ENCODE assay signal across 11 cellular contexts in genomic region chr13:25292301-25292700, GRCh38. TPM values are rescaled to one million over a fixed set of nuclear protein-coding genes. Genes with fewer than 3 reads are reported as not detected.
DNase-seq lines count a peak whose midpoint lies in the region; ATAC-seq and TF ChIP-seq lines count a peak whose summit lies in the region.
"Had no signal": no experiment of that assay in that cellular context is flagged by ENCODE, and none has a peak within 500 bp of the region (broad histone marks: within the 10 kb centered on the region; RNA-seq: fewer than 3 reads in every experiment).

No MANE protein-coding gene starts in this region.

- peaks cover 4% of the 10 kb centered on the region for H3K4me1 ChIP-seq in smooth muscle cell (ENCODE audit: low read depth)

- DNase-seq in EH (ENCODE audit: low read depth), result peak; percentile 22
- DNase-seq in NB4 (ENCODE audit: low read depth), result peak; percentile 81
- DNase-seq in T-helper 2 cell treated with Interferon-gamma antibody and Interleukin-4, amounts not matched to agents 5 μg/mL and 100 μg/mL, for 36 hours (ENCODE audit: low spot score), result no peak
- peak; percentile 75 for DNase-seq in kidney glomerular epithelial cell (lab: John Stamatoyannopoulos, UW)
- no peak for DNase-seq in smooth muscle cell (lab: John Stamatoyannopoulos, UW; ENCODE audit: unreplicated experiment)
- DNase-seq in SIG-M5 treated with dmso at 0.1 percent for 504 hours (lab: John Stamatoyannopoulos, UW; ENCODE audit: unreplicated experiment), result no peak
- no peak for DNase-seq in Ammon's horn (ENCODE audit: low spot score)
- DNase-seq: spleen, transverse colon had no signal

- no peaks in the 10 kb centered on the region for H3F3A ChIP-seq in smooth muscle cell (ENCODE audit: low read depth)

- no peak overlapping the region for H3K9ac ChIP-seq in smooth muscle cell (ENCODE audit: low read depth)

- H3K27me3 Mint-ChIP-seq in T-helper 2 cell treated with Interferon-gamma antibody and Interleukin-4, amounts not matched to agents 5 μg/mL and 100 μg/mL, for 36 hours (ENCODE audit: low read depth), result peaks cover 46% of the 10 kb centered on the region

- H2AFZ ChIP-seq in smooth muscle cell (ENCODE audit: low read depth), result no peak overlapping the region

- no peak for TF ChIP-seq POLR2A in NB4 (IDR thresholded peaks at IDR 0.05; ENCODE audit: extremely low read depth, insufficient read length)

- TF ChIP-seq CTCF in NB4 (IDR thresholded peaks at IDR 0.05; ENCODE audit: low read depth, low read length), result no peak
- TF ChIP-seq CTCF in smooth muscle cell (IDR thresholded peaks at IDR 0.05; ENCODE audit: borderline replicate concordance, insufficient read depth, poor library complexity, severe bottlenecking), result no peak

- peaks cover 14% of the 10 kb centered on the region for H3K4me1 Mint-ChIP-seq in T-helper 2 cell treated with Interferon-gamma antibody and Interleukin-4, amounts not matched to agents 5 μg/mL and 100 μg/mL, for 36 hours (ENCODE audit: low read depth)

- no peak overlapping the region for H3K4me3 Mint-ChIP-seq in T-helper 2 cell treated with Interferon-gamma antibody and Interleukin-4, amounts not matched to agents 5 μg/mL and 100 μg/mL, for 36 hours
- H3K4me3 Mint-ChIP-seq: activated naive CD4-positive, alpha-beta T cell treated with anti-CD3 and anti-CD28 coated beads, Interleukin-2, amount 50 U/mL, for 24 hours had no signal

- H3K27ac ChIP-seq in smooth muscle cell (ENCODE audit: low read depth), result no peak overlapping the region
- H3K27ac ChIP-seq: transverse colon had no signal

- H3K36me3 ChIP-seq in smooth muscle cell (ENCODE audit: low read depth), result no peaks in the 10 kb centered on the region
- H3K36me3 ChIP-seq: spleen, transverse colon had no signal

- H3K27ac Mint-ChIP-seq in T-helper 2 cell treated with Interferon-gamma antibody and Interleukin-4, amounts not matched to agents 5 μg/mL and 100 μg/mL, for 36 hours, result peak overlapping the region; percentile 15
- H3K27ac Mint-ChIP-seq: activated naive CD4-positive, alpha-beta T cell treated with anti-CD3 and anti-CD28 coated beads, Interleukin-2, amount 50 U/mL, for 24 hours had no signal

- no peak overlapping the region for H3K4me3 ChIP-seq in NB4 (ENCODE audit: low read depth, low read length)
- H3K4me3 ChIP-seq in smooth muscle cell, result no peak overlapping the region
- H3K4me3 ChIP-seq: spleen, transverse colon had no signal

- H3K79me2 ChIP-seq in smooth muscle cell (ENCODE audit: low read depth), result no peaks in the 10 kb centered on the region

- no peaks in the 10 kb centered on the region for H3K36me3 Mint-ChIP-seq in T-helper 2 cell treated with Interferon-gamma antibody and Interleukin-4, amounts not matched to agents 5 μg/mL and 100 μg/mL, for 36 hours (ENCODE audit: low read depth)
- H3K36me3 Mint-ChIP-seq: activated naive CD4-positive, alpha-beta T cell treated with anti-CD3 and anti-CD28 coated beads, Interleukin-2, amount 50 U/mL, for 24 hours had no signal

- H3K9me3 ChIP-seq in smooth muscle cell (replicated peaks; ENCODE audit: low read depth), result no peaks in the 10 kb centered on the region
- H3K9me3 ChIP-seq: spleen, transverse colon had no signal

- H4K20me1 ChIP-seq in smooth muscle cell (ENCODE audit: low read depth), result no peaks in the 10 kb centered on the region

- no peak for ATAC-seq in HG03159 (IDR thresholded peaks at IDR 0.05; ENCODE audit: unreplicated experiment)

- no peak overlapping the region for H3K4me2 ChIP-seq in smooth muscle cell

- H3K27me3 ChIP-seq in smooth muscle cell (ENCODE audit: low read depth), result peaks cover 26% of the 10 kb centered on the region

- H3K9me3 Mint-ChIP-seq in T-helper 2 cell treated with Interferon-gamma antibody and Interleukin-4, amounts not matched to agents 5 μg/mL and 100 μg/mL, for 36 hours, result no peaks in the 10 kb centered on the region
- H3K9me3 Mint-ChIP-seq: activated naive CD4-positive, alpha-beta T cell treated with anti-CD3 and anti-CD28 coated beads, Interleukin-2, amount 50 U/mL, for 24 hours had no signal

- 48% methylated on average over 1 of the region's 1 CpG for WGBS in smooth muscle cell (ENCODE audit: low lambda C conversion rate)

RNA-seq across cellular contexts. Expression of gene MTMR6, which starts 5.0 kb away (rescaled TPM):
- total RNA-seq in smooth muscle cell, result 34.7 and 35.4 TPM in 2 replicates
- polyA plus RNA-seq in smooth muscle cell, result 15.1 and 17.2 TPM in 2 replicates

RNA-seq across cellular contexts. Expression of gene NUP58, which starts 9.1 kb away (rescaled TPM):
- total RNA-seq in smooth muscle cell, result 83.0 and 92.5 TPM in 2 replicates
- 20.3 and 23.2 TPM in 2 replicates for polyA plus RNA-seq in smooth muscle cell

Comparison
In these comparisons a context has a peak if more than half of its experiments do, and no peak if none do; other contexts are left out.
1. DNase-seq: peak in EH (single experiment), NB4 (single experiment) and kidney glomerular epithelial cell (single experiment); none in T-helper 2 cell treated with Interferon-gamma antibody and Interleukin-4, amounts not matched to agents 5 μg/mL and 100 μg/mL, for 36 hours (single experiment), smooth muscle cell (single experiment), SIG-M5 treated with dmso at 0.1 percent for 504 hours (single experiment) and Ammon's horn (single experiment).